ENCODE assay signal across 25 cellular contexts in the genomic region with DNA sequence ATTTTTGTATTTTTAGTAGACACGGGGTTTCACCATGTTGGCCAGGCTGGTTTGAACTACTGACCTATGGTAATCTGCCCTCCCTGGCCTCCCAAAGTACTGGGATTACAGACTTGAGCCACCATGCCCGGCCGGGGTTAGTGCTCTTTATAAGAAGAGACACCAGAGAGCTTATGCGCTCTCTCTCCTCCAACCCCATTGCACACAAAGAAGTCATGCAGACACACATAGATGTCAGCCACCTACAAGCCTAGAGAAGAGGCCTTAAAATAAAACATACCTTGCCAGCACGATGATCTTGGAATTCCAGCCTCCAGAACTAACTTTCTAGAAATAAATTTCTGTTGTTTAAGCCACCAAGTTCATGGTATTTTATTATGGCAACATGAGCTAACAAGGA.
"Had no signal": no experiment of that assay in that cellular context is flagged by ENCODE, and none has a peak within 500 bp of the region (broad histone marks: within the 10 kb centered on the region; RNA-seq: fewer than 3 reads in every experiment).

No MANE protein-coding gene starts in this region.

- H3K9me3 Mint-ChIP-seq: natural killer cell; nephron; neural progenitor cell; stimulated activated effector memory CD8-positive, alpha-beta T cell treated with anti-CD3 and anti-CD28 coated beads, Interleukin-12 subunit alpha, Interleukin-12 subunit beta, amount 100 ng/mL, for 72 hours; stimulated activated naive B cell treated with anti-CD40 and anti-IgM and Interleukin-4, amounts not matched to agents 10 μg/mL and 1 μg/mL and 100 μg/mL, for 72 hours; stimulated activated naive CD8-positive, alpha-beta T cell treated with anti-CD3 and anti-CD28 coated beads, Interleukin-15, Interleukin-2, amounts not matched to agents 100 ng/mL and 50 ng/mL, for 24 hours had no signal

- H3K36me3 ChIP-seq: pancreas, thyroid gland had no signal

- ATAC-seq: natural killer cell; pancreas; psoas muscle; right cardiac atrium; right lobe of liver; stimulated activated effector memory CD8-positive, alpha-beta T cell treated with anti-CD3 and anti-CD28 coated beads, Interleukin-12 subunit alpha, Interleukin-12 subunit beta, amount 100 ng/mL, for 72 hours; stimulated activated naive B cell treated with anti-CD40 and anti-IgM and Interleukin-4, amounts not matched to agents 10 μg/mL and 1 μg/mL and 100 μg/mL, for 72 hours had no signal

- H3K27me3 Mint-ChIP-seq: stimulated activated naive B cell treated with anti-CD40 and anti-IgM and Interleukin-4, amounts not matched to agents 10 μg/mL and 1 μg/mL and 100 μg/mL, for 72 hours; stimulated activated naive CD8-positive, alpha-beta T cell treated with anti-CD3 and anti-CD28 coated beads, Interleukin-15, Interleukin-2, amounts not matched to agents 100 ng/mL and 50 ng/mL, for 24 hours had no signal

- DNase-seq: natural killer cell; occipital lobe; pancreas; psoas muscle; right cardiac atrium; right lobe of liver; sigmoid colon; small intestine; stimulated activated CD4-positive, alpha-beta T cell treated with anti-CD3 and anti-CD28 coated beads, Interleukin-15, amount 100 ng/mL, for 24 hours; stimulated activated CD4-positive, alpha-beta T cell treated with anti-CD3 and anti-CD28 coated beads, Interleukin-2, amount 100 ng/mL, for 24 hours; stimulated activated CD4-positive, alpha-beta T cell treated with anti-CD3 and anti-CD28 coated beads, Interleukin-2, amount 100 ng/mL, for 48 hours; stimulated activated CD4-positive, alpha-beta T cell treated with anti-CD3 and anti-CD28 coated beads, Interleukin-4, amount 100 ng/mL, for 24 hours; stimulated activated naive B cell treated with anti-CD40 and anti-IgM and Interleukin-4, amounts not matched to agents 10 μg/mL and 1 μg/mL and 100 μg/mL, for 72 hours; stimulated activated naive CD4-positive, alpha-beta T cell treated with Interleukin-2 at 50 U/mL for 16 hours; stomach; thyroid gland; trophoblast cell; upper lobe of left lung had no signal

- H3K4me2 ChIP-seq: neural progenitor cell had no signal

- H3K27ac Mint-ChIP-seq: natural killer cell; nephron; neural progenitor cell; stimulated activated effector memory CD8-positive, alpha-beta T cell treated with anti-CD3 and anti-CD28 coated beads, Interleukin-12 subunit alpha, Interleukin-12 subunit beta, amount 100 ng/mL, for 72 hours; stimulated activated naive B cell treated with anti-CD40 and anti-IgM and Interleukin-4, amounts not matched to agents 10 μg/mL and 1 μg/mL and 100 μg/mL, for 72 hours; stimulated activated naive CD8-positive, alpha-beta T cell treated with anti-CD3 and anti-CD28 coated beads, Interleukin-15, Interleukin-2, amounts not matched to agents 100 ng/mL and 50 ng/mL, for 24 hours had no signal

- H3K4me1 ChIP-seq: neural progenitor cell, pancreas, right lobe of liver, sigmoid colon, thyroid gland, vagina had no signal

- H3K27me3 ChIP-seq: neural progenitor cell, pancreas, right lobe of liver, sigmoid colon, stomach, thyroid gland, tibial nerve, upper lobe of left lung, vagina had no signal

- H3K27ac ChIP-seq: neural progenitor cell, pancreas, psoas muscle, right lobe of liver, stomach, thoracic aorta, thyroid gland, tibial nerve, vagina had no signal

- H3K4me3 ChIP-seq: neural progenitor cell, pancreas, psoas muscle, right lobe of liver, sigmoid colon, stomach, thoracic aorta, thyroid gland, tibial nerve, upper lobe of left lung, vagina had no signal

- H3K4me3 Mint-ChIP-seq: natural killer cell; nephron; neural progenitor cell; stimulated activated effector memory CD8-positive, alpha-beta T cell treated with anti-CD3 and anti-CD28 coated beads, Interleukin-12 subunit alpha, Interleukin-12 subunit beta, amount 100 ng/mL, for 72 hours; stimulated activated naive B cell treated with anti-CD40 and anti-IgM and Interleukin-4, amounts not matched to agents 10 μg/mL and 1 μg/mL and 100 μg/mL, for 72 hours; stimulated activated naive CD8-positive, alpha-beta T cell treated with anti-CD3 and anti-CD28 coated beads, Interleukin-15, Interleukin-2, amounts not matched to agents 100 ng/mL and 50 ng/mL, for 24 hours had no signal

- H3K9me3 ChIP-seq: pancreas, psoas muscle, right lobe of liver, sigmoid colon, stomach, thoracic aorta, thyroid gland, tibial nerve, upper lobe of left lung, vagina had no signal

- H2AFZ ChIP-seq: neural progenitor cell had no signal
